In genomic region chr6:36204068-36204753, GRCh38 we compare ENCODE assay signal across 8 cellular contexts. TPM values are rescaled to one million over a fixed set of nuclear protein-coding genes. Genes with fewer than 3 reads are reported as not detected.
DNase-seq lines count a peak whose midpoint lies in the region; ATAC-seq and TF ChIP-seq lines count a peak whose summit lies in the region.

No MANE protein-coding gene starts in this region.

- H3K27me3 ChIP-seq in endodermal cell (ENCODE audit: control insufficient read depth, insufficient read depth, low read length, poor library complexity, severe bottlenecking): no peaks in the 10 kb centered on the region

- ATAC-seq in GM19395 (IDR thresholded peaks at IDR 0.05; ENCODE audit: unreplicated experiment): no peak

- no peak overlapping the region for H3K4me3 Mint-ChIP-seq in endodermal cell

- no peak overlapping the region for H3K27ac ChIP-seq in endodermal cell (ENCODE audit: low read depth, low read length)

- H3K36me3 ChIP-seq in endodermal cell (ENCODE audit: control insufficient read depth, insufficient read depth, low read length): peaks cover 100% of the 10 kb centered on the region

- no peaks in the 10 kb centered on the region for H3K9me3 Mint-ChIP-seq in endodermal cell

- H3K27ac Mint-ChIP-seq in endodermal cell: no peak overlapping the region

- H3K36me3 Mint-ChIP-seq in endodermal cell (ENCODE audit: low read depth): peaks cover 82% of the 10 kb centered on the region

- H3K4me1 ChIP-seq in endodermal cell (ENCODE audit: control insufficient read depth, insufficient read depth, low read length): no peaks in the 10 kb centered on the region

- H3K4me3 ChIP-seq in endodermal cell (ENCODE audit: low read length): no peak overlapping the region

- peaks cover 5% of the 10 kb centered on the region for H3K4me1 Mint-ChIP-seq in endodermal cell

- no peak for TF ChIP-seq CTCF in endodermal cell (conservative IDR thresholded peaks at IDR 0.05)

- H3K9me3 ChIP-seq in endodermal cell (ENCODE audit: control insufficient read depth, low read length): no peaks in the 10 kb centered on the region

- H3K9ac ChIP-seq in endodermal cell (ENCODE audit: extremely low read depth, low read length, poor library complexity, severe bottlenecking): no peak overlapping the region

- peak; percentile 19 for DNase-seq in stimulated activated CD4-positive, alpha-beta T cell treated with anti-CD3 and anti-CD28 coated beads, Interleukin-1b, Interleukin-23, amount 100 ng/mL, for 48 hours
- no peak for DNase-seq in stimulated activated CD4-positive, alpha-beta T cell treated with anti-CD3 and anti-CD28 coated beads, Interleukin-4, amount 100 ng/mL, for 1 hour
- peak; percentile 54 for DNase-seq in UCSD-AML1 (lab: John Stamatoyannopoulos, UW; ENCODE audit: unreplicated experiment)
- peak; percentile 35 for DNase-seq in effector CD4-positive, alpha-beta T cell
- no peak for DNase-seq in NCI-H1694 treated with DMSO at 0.1 percent for 48 hours (lab: John Stamatoyannopoulos, UW)
- DNase-seq in cardiac septum (ENCODE audit: low spot score): no peak
- no peak for DNase-seq in endodermal cell

- WGBS in endodermal cell (ENCODE audit: insufficient coverage in 1 of 2, insufficient read length in 1 of 2), 2 experiments: 92 to 97% methylated on average over 8 to 10 of the region's 10 CpGs

- intact Hi-C loops in cardiac septum (cut with DNase I): no loop called here

- no peaks in the 10 kb centered on the region for H3K27me3 Mint-ChIP-seq in endodermal cell (ENCODE audit: insufficient read depth)

RNA-seq across cellular contexts. Expression of gene BRPF3, which starts 7.7 kb away (rescaled TPM):
- total RNA-seq in cardiac septum: 19.6 TPM
- total RNA-seq in endodermal cell: 10 to 100 TPM; 30.4 to 46.8 TPM
- 31.8 TPM for polyA plus RNA-seq in endodermal cell (2013, experiment 1 of 2)
- polyA plus RNA-seq in endodermal cell (2013, experiment 2 of 2): 29.9 TPM

Comparison
In these comparisons a context has a peak if more than half of its experiments do, and no peak if none do; other contexts are left out.
1. DNase-seq: peak in stimulated activated CD4-positive, alpha-beta T cell treated with anti-CD3 and anti-CD28 coated beads, Interleukin-1b, Interleukin-23, amount 100 ng/mL, for 48 hours (single experiment), UCSD-AML1 (single experiment) and effector CD4-positive, alpha-beta T cell (single experiment); none in stimulated activated CD4-positive, alpha-beta T cell treated with anti-CD3 and anti-CD28 coated beads, Interleukin-4, amount 100 ng/mL, for 1 hour (single experiment), NCI-H1694 treated with DMSO at 0.1 percent for 48 hours (single experiment), cardiac septum (single experiment) and endodermal cell (single experiment).